ENCODE assay signal across 8 cellular contexts in the genomic region with DNA sequence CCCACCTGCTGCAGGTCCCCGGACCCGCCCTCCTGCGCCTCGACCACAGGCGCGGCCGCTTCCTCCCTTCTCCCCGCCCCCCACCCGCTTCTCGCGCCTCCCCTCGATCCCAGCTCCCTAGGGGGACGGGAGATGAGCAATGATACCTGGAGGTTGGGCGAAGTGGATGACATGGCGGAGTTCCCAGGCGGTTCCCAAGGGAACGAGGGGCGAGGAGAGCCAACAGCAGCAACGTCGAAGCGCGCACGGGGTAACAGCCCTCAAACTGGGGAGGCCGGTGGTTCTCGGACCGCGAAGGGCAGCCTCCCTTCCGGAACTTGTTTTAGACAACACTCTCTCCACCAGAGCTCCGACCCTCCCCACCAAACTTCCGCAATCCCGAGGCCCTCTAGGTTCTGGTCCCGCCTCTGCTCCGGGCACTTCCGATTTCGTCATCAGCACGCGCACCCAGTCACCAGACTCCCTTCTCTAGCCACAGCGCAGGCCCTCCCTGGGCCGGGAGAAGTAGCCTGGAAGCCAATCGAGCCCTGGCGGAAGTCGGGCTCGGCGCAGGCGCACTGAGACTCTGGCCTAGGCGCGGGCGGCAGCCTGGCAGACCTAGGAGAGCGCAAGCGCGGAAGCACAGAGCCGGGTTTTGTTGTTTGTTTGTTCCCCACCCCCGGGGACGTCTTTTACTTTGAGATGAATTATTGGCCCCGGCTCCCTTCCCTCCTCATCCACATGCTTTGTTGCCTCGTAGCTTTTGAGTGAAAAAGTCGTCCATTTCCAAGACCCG. TPM values are rescaled to one million over a fixed set of nuclear protein-coding genes. Genes with fewer than 3 reads are reported as not detected.
A peak's percentile ranks its signal among the peaks of the same experiment; 100 is the strongest.
DNase-seq lines count a peak whose midpoint lies in the region; ATAC-seq, FAIRE-seq and TF ChIP-seq lines count a peak whose summit lies in the region.

TSS of gene VPS4B (minus strand) at position 390 of the 775 bp plus-strand sequence. CDS start at position 173, 217 bp downstream.

- peak within 1 kb of the TSS; percentile 85 to 94 (median 93) for H3K4me3 ChIP-seq in keratinocyte (ENCODE audit: control insufficient read depth in 2 of 3, extremely low read depth in 1 of 3, insufficient read depth in 2 of 3, low read depth in 1 of 3, low read length in 3 of 3)

- no peaks in the 10 kb centered on the region for H4K20me1 ChIP-seq in keratinocyte (ENCODE audit: control insufficient read depth, extremely low read depth, insufficient read depth, low read length)

- peak within 1 kb of the TSS; percentile 83 for H2AFZ ChIP-seq in keratinocyte (ENCODE audit: control insufficient read depth, low read length)

- H3K27ac Mint-ChIP-seq in chondrocyte (ENCODE audit: unreplicated experiment) = peak within 1 kb of the TSS; percentile 98

- peaks cover 2% of the 10 kb centered on the region for H3K36me3 Mint-ChIP-seq in chondrocyte (ENCODE audit: low read depth)

- H3K9ac ChIP-seq in keratinocyte (ENCODE audit: control insufficient read depth, extremely low read depth, insufficient read depth, low read length) = peak within 1 kb of the TSS; percentile 99

- TF ChIP-seq CTCF in chondrocyte (IDR thresholded peaks at IDR 0.05) = no peak
- TF ChIP-seq CTCF in keratinocyte (optimal IDR thresholded peaks at IDR 0.05 in 1 of 3, IDR thresholded peaks at IDR 0.05 in 1 of 3, conservative IDR thresholded peaks at IDR 0.05 in 1 of 3; ENCODE audit: extremely low read depth in 1 of 3, insufficient read depth in 2 of 3, low read length in 3 of 3) = peak in 1 of 3 experiments; percentile 10

- H3K4me3 Mint-ChIP-seq in chondrocyte (ENCODE audit: unreplicated experiment) = peak within 1 kb of the TSS; percentile 97

- no peaks in the 10 kb centered on the region for H3K9me3 Mint-ChIP-seq in chondrocyte (ENCODE audit: low read depth)

- peak; percentile 90 for TF ChIP-seq POLR2A in GM19193 (IDR thresholded peaks at IDR 0.05; ENCODE audit: extremely low read depth, insufficient read depth, insufficient read length)

- no peaks in the 10 kb centered on the region for H3K9me1 ChIP-seq in keratinocyte (ENCODE audit: control insufficient read depth, extremely low read depth, insufficient read depth, low read length)

- no peaks in the 10 kb centered on the region for H3K27me3 Mint-ChIP-seq in chondrocyte (ENCODE audit: low read depth)

- peak within 1 kb of the TSS; percentile 99 for H3K27ac ChIP-seq in keratinocyte (ENCODE audit: control insufficient read depth, insufficient read depth, low read length)

- peak; percentile 93 for FAIRE-seq in keratinocyte (lab: Jason Lieb, UNC)

- H3K36me3 ChIP-seq in keratinocyte (ENCODE audit: control insufficient read depth in 2 of 2, extremely low read depth in 1 of 2, insufficient read depth in 2 of 2, low read length in 2 of 2) = peaks cover 0 to 5% of the 10 kb centered on the region in 2 experiments

- dilution Hi-C loops in keratinocyte (cut with MboI; ENCODE audit: extremely low pct_ligation_motif_present, low sequenced_read_pairs) = no loop called here

- no peaks in the 10 kb centered on the region for H3K27me3 ChIP-seq in keratinocyte (ENCODE audit: control insufficient read depth, extremely low read depth, insufficient read depth, low read length)

- peak; percentile 99 for DNase-seq in Ammon's horn (ENCODE audit: low spot score)
- DNase-seq in NCI-H510A treated with DMSO at 0.1 percent for 48 hours (lab: John Stamatoyannopoulos, UW) = peak; percentile 99
- DNase-seq in activated CD4-positive, alpha-beta T cell treated with anti-CD3 and anti-CD28 coated beads for 24 hours (ENCODE audit: low read depth in 2 of 2) = peak; percentile 98
- DNase-seq in chondrocyte (ENCODE audit: low spot score) = peak; percentile 100
- peak; percentile 97 for DNase-seq in keratinocyte (ENCODE audit: low read depth, low spot score)
- DNase-seq in stimulated activated CD4-positive, alpha-beta T cell treated with anti-CD3 and anti-CD28 coated beads, Interleukin-15, amount 100 ng/mL, for 1 hour (ENCODE audit: low read depth in 1 of 2, low spot score in 1 of 2) = peak; percentile 99

- peaks cover 46% of the 10 kb centered on the region for H3K79me2 ChIP-seq in keratinocyte (ENCODE audit: control insufficient read depth, insufficient read depth, low read length)

- H3K4me1 ChIP-seq in keratinocyte (ENCODE audit: control insufficient read depth, extremely low read depth, insufficient read depth, low read length) = peaks cover 30% of the 10 kb centered on the region

- ATAC-seq in HG03439 (IDR thresholded peaks at IDR 0.05; ENCODE audit: unreplicated experiment) = peak; percentile 99

- peaks cover 20% of the 10 kb centered on the region for H3K4me1 Mint-ChIP-seq in chondrocyte (ENCODE audit: low read depth)

- H3K4me2 ChIP-seq in keratinocyte (ENCODE audit: control insufficient read depth, extremely low read depth, insufficient read depth, low read depth, low read length) = peak within 1 kb of the TSS; percentile 99

- no peaks in the 10 kb centered on the region for H3K9me3 ChIP-seq in keratinocyte (ENCODE audit: control insufficient read depth, low read depth, low read length)

RNA-seq across cellular contexts. Expression of gene VPS4B, which starts in this region (rescaled TPM):
- 54.9 to 64.8 TPM (median 55.1 TPM) in 3 replicates for total RNA-seq in chondrocyte
- polyA plus RNA-seq in keratinocyte = 45.7 to 65.3 TPM (median 54.9 TPM) in 3 replicates
- polyA plus RNA-seq in keratinocyte (2011; ENCODE audit: low read depth) = 311 TPM
- 39.0 and 67.0 TPM in 2 replicates for polyA plus RNA-seq in keratinocyte (2011; cell fraction: cytosol; rRNA removed)
- polyA plus RNA-seq in keratinocyte (2011; cell fraction: nucleus; rRNA removed) = 43.0 and 57.6 TPM in 2 replicates
- 52.6 and 69.5 TPM in 2 replicates for polyA plus RNA-seq in keratinocyte (2012; ENCODE audit: low replicate concordance)
- polyA minus RNA-seq in keratinocyte = 24.1 to 38.5 TPM (median 36.9 TPM) in 3 replicates
- polyA minus RNA-seq in keratinocyte (2011; cell fraction: cytosol; rRNA and poly(A)+ RNA removed) = 78.7 TPM
- 47.6 and 68.5 TPM in 2 replicates for polyA minus RNA-seq in keratinocyte (2011; cell fraction: nucleus; rRNA and poly(A)+ RNA removed)

Comparison
In these comparisons a context has a peak if more than half of its experiments do, and no peak if none do; other contexts are left out.
1. Peak in every context shown above with its lines: DNase-seq, ATAC-seq, H3K4me3 ChIP-seq and H3K27ac ChIP-seq.